Comparison of ENCODE assay signal across 15 cellular contexts in the genomic region with DNA sequence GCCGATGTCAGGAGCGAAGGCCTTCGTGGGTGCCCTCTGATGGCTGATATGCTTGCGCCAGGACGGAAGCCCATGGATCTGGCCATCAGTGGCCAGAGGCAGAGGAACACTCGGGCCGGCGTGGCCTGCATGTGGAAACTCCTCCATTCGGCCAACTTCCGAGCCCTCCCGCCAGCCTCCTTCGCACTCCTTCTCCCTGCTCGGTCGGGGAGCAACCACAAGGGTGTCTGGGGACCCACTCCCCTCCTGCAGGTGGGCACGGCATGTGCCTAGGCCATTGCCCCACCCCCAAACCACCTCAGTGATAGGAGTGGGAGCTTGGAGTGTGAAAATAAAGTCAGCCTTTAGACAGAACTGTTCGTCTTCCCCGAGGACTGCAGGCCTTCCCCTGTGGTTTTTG.
A peak's percentile ranks its signal among the peaks of the same experiment; 100 is the strongest.
DNase-seq lines count a peak whose midpoint lies in the region; FAIRE-seq and TF ChIP-seq lines count a peak whose summit lies in the region.
"Had no signal": no experiment of that assay in that cellular context is flagged by ENCODE, and none has a peak within 500 bp of the region (broad histone marks: within the 10 kb centered on the region; RNA-seq: fewer than 3 reads in every experiment).

No MANE protein-coding gene starts in this region.

- no peak for TF ChIP-seq POLR2A in NB4 (IDR thresholded peaks at IDR 0.05; ENCODE audit: extremely low read depth, insufficient read length)

- peaks cover 0 to 2% of the 10 kb centered on the region in 2 donors for H3K9me3 ChIP-seq in kidney (ENCODE audit: control insufficient read depth in 1 of 2, low read length in 2 of 2)

- no peak overlapping the region for H3K9ac ChIP-seq in kidney (ENCODE audit: low read length in 2 of 2)

- no peak overlapping the region for H3K27ac ChIP-seq in kidney (ENCODE audit: low read depth in 2 of 2, low read length in 2 of 2)
- H3K27ac ChIP-seq: C4-2B, HL-60 had no signal

- no peak for FAIRE-seq in kidney (lab: Jason Lieb, UNC)
- FAIRE-seq: G401.6 had no signal

- DNase-seq in activated effector memory CD4-positive, alpha-beta T cell treated with anti-CD3 and anti-CD28 coated beads, Interleukin-2, amount 50 U/mL, for 16 hours = peak; percentile 58
- DNase-seq in activated effector memory CD4-positive, alpha-beta T cell treated with Interleukin-2 at 50 U/mL for 16 hours = no peak
- peak; percentile 90 for DNase-seq in NB4 (ENCODE audit: low read depth)
- DNase-seq in kidney = peak; percentile 51
- no peak for DNase-seq in NCI-H69 (lab: John Stamatoyannopoulos, UW)
- no peak for DNase-seq in NCI-H146 treated with DMSO at 0.1 percent for 48 hours (lab: John Stamatoyannopoulos, UW; ENCODE audit: unreplicated experiment)
- DNase-seq in GF-D8 (lab: John Stamatoyannopoulos, UW) = no peak
- DNase-seq: ACHN; CD4-positive, alpha-beta memory T cell; DMS153; DMS79 treated with DMSO at 0.1 percent for 48 hours; EL had no signal

- H3K4me1 ChIP-seq in kidney (ENCODE audit: control insufficient read depth in 1 of 2, insufficient read depth in 1 of 2, low read depth in 1 of 2, low read length in 2 of 2) = peaks cover 0 to 2% of the 10 kb centered on the region in 2 donors

- H3K4me3 ChIP-seq in NB4 (ENCODE audit: low read depth, low read length) (no peak overlapping the region), kidney (ENCODE audit: low read length in 2 of 2) (no peak overlapping the region)

- no peaks in the 10 kb centered on the region for H3K36me3 ChIP-seq in kidney (ENCODE audit: control insufficient read depth in 1 of 2, insufficient read depth in 2 of 2, low read length in 2 of 2)

- intact Hi-C loops in kidney (cut with DNase I) = no loop called here

- TF ChIP-seq CTCF in NB4 (IDR thresholded peaks at IDR 0.05; ENCODE audit: low read depth, low read length) (no peak), kidney (IDR thresholded peaks at IDR 0.05; ENCODE audit: borderline replicate concordance, extremely low read depth, insufficient read depth) (no peak)

Comparison
In these comparisons a context has a peak if more than half of its experiments do, and no peak if none do; other contexts are left out.
1. DNase-seq: peak in activated effector memory CD4-positive, alpha-beta T cell treated with anti-CD3 and anti-CD28 coated beads, Interleukin-2, amount 50 U/mL, for 16 hours (single experiment), NB4 (single experiment) and kidney (single experiment); none in activated effector memory CD4-positive, alpha-beta T cell treated with Interleukin-2 at 50 U/mL for 16 hours (single experiment), NCI-H69 (single experiment), NCI-H146 treated with DMSO at 0.1 percent for 48 hours (single experiment) and GF-D8 (single experiment).